Comparison of ENCODE assay signal across 8 cellular contexts in the genomic region with DNA sequence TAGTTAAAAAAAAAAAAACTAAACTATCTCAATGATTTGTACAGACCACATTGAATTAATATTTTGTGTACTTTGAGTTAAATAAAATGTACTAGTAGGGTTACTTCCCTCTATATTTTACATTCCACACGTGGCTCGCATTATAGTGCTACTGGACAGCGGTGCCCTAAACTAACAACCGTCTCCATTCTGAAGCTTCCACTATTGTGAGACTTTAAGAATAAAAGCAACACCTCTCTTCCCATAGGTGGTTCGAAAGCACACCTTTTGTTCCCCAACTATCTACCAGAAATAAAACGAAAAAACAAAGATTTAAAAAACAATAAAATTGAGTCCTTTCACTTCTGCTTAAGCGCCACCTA. TPM values are rescaled to one million over a fixed set of nuclear protein-coding genes. Genes with fewer than 3 reads are reported as not detected.
DNase-seq lines count a peak whose midpoint lies in the region; ATAC-seq, FAIRE-seq and TF ChIP-seq lines count a peak whose summit lies in the region.

No MANE protein-coding gene starts in this region.

- peaks cover 35% of the 10 kb centered on the region for H3K79me2 ChIP-seq in mesendoderm (ENCODE audit: control insufficient read depth, insufficient read depth, low read length)

- H2AK5ac ChIP-seq in mesendoderm (ENCODE audit: low read length) = no peak overlapping the region

- TF ChIP-seq CTCF in AG09309 (IDR thresholded peaks at IDR 0.05; ENCODE audit: control insufficient read depth, insufficient read depth, low read depth, low read length, missing control alignments) (no peak), MCF 10A (IDR thresholded peaks at IDR 0.05; ENCODE audit: unreplicated experiment) (no peak)

- CTCF ChIA-PET in MCF 10A (lab: Yijun Ruan, JAX) = interaction anchor here (0.7 to 1.9 kb wide), 6 partner anchors 9 to 737 kb away, joined by 3 to 4 read pairs (median 4); no protein-coding TSS in a partner anchor

- H3K27me3 ChIP-seq in HUES48 (ENCODE audit: control insufficient read depth, insufficient read depth, low read length) (no peaks in the 10 kb centered on the region), mesendoderm (ENCODE audit: insufficient read depth, low read length, poor library complexity) (no peaks in the 10 kb centered on the region)

- no peak overlapping the region for H2BK120ac ChIP-seq in mesendoderm (ENCODE audit: low read depth, low read length)

- H2BK5ac ChIP-seq in mesendoderm (ENCODE audit: low read length) = no peak overlapping the region

- no peak overlapping the region for H3K4ac ChIP-seq in mesendoderm (ENCODE audit: low read depth, low read length)

- TSS peak; percentile 91 for BruUV-seq in MCF 10A (replicated peaks; lab: Mats Ljungman, UMichigan)

- no peak for ATAC-seq in GM19351 (IDR thresholded peaks at IDR 0.05; ENCODE audit: unreplicated experiment)
- ATAC-seq in HG02763 (IDR thresholded peaks at IDR 0.05; ENCODE audit: unreplicated experiment) = no peak

- peaks cover 6% of the 10 kb centered on the region for H3K79me1 ChIP-seq in mesendoderm (ENCODE audit: low read length)

- H4K5ac ChIP-seq in mesendoderm (ENCODE audit: low read length) = no peak overlapping the region

- peak overlapping the region; percentile 70 for H4K8ac ChIP-seq in mesendoderm (ENCODE audit: low read depth, low read length)

- no peak overlapping the region for H3K18ac ChIP-seq in mesendoderm (ENCODE audit: low read length)

- H3K56ac ChIP-seq in mesendoderm (ENCODE audit: low read length) = peak overlapping the region; percentile 96

- H3K23ac ChIP-seq in mesendoderm (ENCODE audit: low read length) = no peak overlapping the region

- H3K9me3 ChIP-seq in HUES48 (ENCODE audit: control insufficient read depth, insufficient read depth, low read length) = no peaks in the 10 kb centered on the region

- H3K36me3 Mint-ChIP-seq in MCF 10A (ENCODE audit: insufficient read depth, unreplicated experiment) = peaks cover 6% of the 10 kb centered on the region

- H3K36me3 ChIP-seq in HUES48 (ENCODE audit: control insufficient read depth, insufficient read depth, low read length) = 0 out of 2 replicates have a peak, but pooled peaks cover 4% of the 10 kb centered on the region
- no peaks in the 10 kb centered on the region for H3K36me3 ChIP-seq in mesendoderm (ENCODE audit: control insufficient read depth, insufficient read depth, low read length)

- H2BK15ac ChIP-seq in mesendoderm (replicated peaks; ENCODE audit: low read depth) = no peak overlapping the region

- H3K27ac ChIP-seq in HUES48 (ENCODE audit: low read depth, low read length) (peak overlapping the region; percentile 95), mesendoderm (ENCODE audit: low read depth, low read length) (no peak overlapping the region)

- peak overlapping the region; percentile 98 for H3K4me3 Mint-ChIP-seq in MCF 10A (ENCODE audit: unreplicated experiment)

- H3K4me3 ChIP-seq in AG09309 (ENCODE audit: control insufficient read depth, low read depth, low read length) (peak overlapping the region; percentile 72), HUES48 (ENCODE audit: low read depth, low read length) (peak overlapping the region; percentile 84), mesendoderm (ENCODE audit: low read length) (peak overlapping the region; percentile 67)

- H3K27ac Mint-ChIP-seq in MCF 10A (ENCODE audit: low read depth, unreplicated experiment) = peak overlapping the region; percentile 97

- DNase-seq in AG09309 (ENCODE audit: low read depth) (no peak), MCF 10A (ENCODE audit: unreplicated experiment) (no peak), mesendoderm (no peak), inferior parietal cortex (ENCODE audit: extremely low spot score) (no peak), GM12891 (ENCODE audit: insufficient read length, low spot score) (no peak)

- no peaks in the 10 kb centered on the region for H3K27me3 Mint-ChIP-seq in MCF 10A (ENCODE audit: insufficient read depth, unreplicated experiment)

- no peaks in the 10 kb centered on the region for H3K9me3 Mint-ChIP-seq in MCF 10A (ENCODE audit: unreplicated experiment)

- no peak for TF ChIP-seq POLR2A in GM12891 (IDR thresholded peaks at IDR 0.05; ENCODE audit: low read depth, low read length)

- H3K4me1 ChIP-seq in HUES48 (ENCODE audit: control insufficient read depth, insufficient read depth, low read length) (peaks cover 20% of the 10 kb centered on the region), mesendoderm (ENCODE audit: control insufficient read depth, low read depth, low read length) (no peaks in the 10 kb centered on the region)

- intact Hi-C loops in MCF 10A (cut with micrococcal nuclease) = no loop called here

- POLR2A ChIA-PET in MCF 10A (lab: Yijun Ruan, JAX) = interaction anchor here (0.7 to 4.9 kb wide), 18 partner anchors 10 to 61 kb away, joined by 3 to 64 read pairs (median 6); a partner anchor contains a TSS

- H3K4me1 Mint-ChIP-seq in MCF 10A (ENCODE audit: insufficient read depth, unreplicated experiment) = peaks cover 11% of the 10 kb centered on the region

- no peak for FAIRE-seq in GM12891 (lab: Jason Lieb, UNC)

- peak overlapping the region; percentile 96 for H3K4me2 ChIP-seq in mesendoderm (ENCODE audit: low read length)

- no CpG with 5 or more reads among the region's 7 CpGs for WGBS in mesendoderm (ENCODE audit: extremely low coverage, insufficient coverage, low lambda C conversion rate)

- H3K9ac ChIP-seq in HUES48 (ENCODE audit: low read depth, low read length) (peak overlapping the region; percentile 97), mesendoderm (ENCODE audit: low read length) (peak overlapping the region; percentile 87)

TF ChIP-seq in GM12891, 5 proteins besides CTCF, POLR2A, EP300 and RAD21:
- no peak for TF ChIP-seq PAX5 (IDR thresholded peaks at IDR 0.05; ENCODE audit: insufficient read depth, low read length, severe bottlenecking)
- TF ChIP-seq TAF1 (IDR thresholded peaks at IDR 0.05; ENCODE audit: low read depth, low read length) = no peak
- no peak for TF ChIP-seq POLR2AphosphoS5 (IDR thresholded peaks at IDR 0.05; ENCODE audit: low read depth, low read length)
- TF ChIP-seq POU2F2 (IDR thresholded peaks at IDR 0.05; ENCODE audit: low read depth, low read length) = no peak
- no peak; the same call in 1 of the 2 replicates for TF ChIP-seq SPI1 (IDR thresholded peaks at IDR 0.05; ENCODE audit: low read depth, low read length)
TF ChIP-seq in GM12891: peak in this region for 0.

RNA-seq across cellular contexts. Expression of a gene that starts 0.4 kb away (rescaled TPM):
- total RNA-seq in MCF 10A (2022) = 92.7 and 94.5 TPM in 2 replicates
- polyA plus RNA-seq in mesendoderm (2013, experiment 1 of 2) = 29.5 TPM
- 29.4 TPM for polyA plus RNA-seq in mesendoderm (2013, experiment 2 of 2)
- 27.8 TPM for polyA plus RNA-seq in GM12891 (2012; ENCODE audit: low read depth, missing spikeins)

RNA-seq across cellular contexts. Expression of a gene that starts 46.5 kb away (rescaled TPM):
- 100 and 128 TPM in 2 replicates for total RNA-seq in MCF 10A (2022)
- 103 TPM for polyA plus RNA-seq in mesendoderm (2013, experiment 1 of 2)
- polyA plus RNA-seq in mesendoderm (2013, experiment 2 of 2) = 100 TPM
- polyA plus RNA-seq in GM12891 (2012; ENCODE audit: low read depth, missing spikeins) = 55.8 TPM
